27 cellular contexts compared by ENCODE assay signal in genomic region chr10:5506246-5506645, GRCh38. TPM values are rescaled to one million over a fixed set of nuclear protein-coding genes. Genes with fewer than 3 reads are reported as not detected.
DNase-seq lines count a peak whose midpoint lies in the region; ATAC-seq and TF ChIP-seq lines count a peak whose summit lies in the region.
"Had no signal": no experiment of that assay in that cellular context is flagged by ENCODE, and none has a peak within 500 bp of the region (broad histone marks: within the 10 kb centered on the region; RNA-seq: fewer than 3 reads in every experiment).

No MANE protein-coding gene starts in this region.

- no peak overlapping the region for H3K4me3 Mint-ChIP-seq in chondrocyte (ENCODE audit: unreplicated experiment)
- no peak overlapping the region for H3K4me3 Mint-ChIP-seq in mesothelial cell of epicardium
- no peak overlapping the region for H3K4me3 Mint-ChIP-seq in activated naive CD4-positive, alpha-beta T cell treated with anti-CD3 and anti-CD28 coated beads, Interleukin-2, amount 10 ng/mL, durations not matched to agents 7 days and 5 days
- H3K4me3 Mint-ChIP-seq: CD4-positive, alpha-beta T cell; HFFc6 had no signal

- H3K9me3 ChIP-seq in HEK293 (ENCODE audit: control insufficient read depth, insufficient read depth, low read depth, low read length) = no peaks in the 10 kb centered on the region
- no peaks in the 10 kb centered on the region for H3K9me3 ChIP-seq in suprapubic skin
- H3K9me3 ChIP-seq: SK-N-SH had no signal

- no peaks in the 10 kb centered on the region for H3K27me3 ChIP-seq in suprapubic skin

- H3K27me3 Mint-ChIP-seq in chondrocyte (ENCODE audit: low read depth) (peaks cover 15% of the 10 kb centered on the region), mesothelial cell of epicardium (ENCODE audit: low read depth) (no peaks in the 10 kb centered on the region)
- peaks cover 48% of the 10 kb centered on the region for H3K27me3 Mint-ChIP-seq in activated naive CD4-positive, alpha-beta T cell treated with anti-CD3 and anti-CD28 coated beads, Interleukin-2, amount 10 ng/mL, durations not matched to agents 7 days and 5 days
- H3K27me3 Mint-ChIP-seq: CD4-positive, alpha-beta T cell had no signal

- H3K4me1 Mint-ChIP-seq in chondrocyte (ENCODE audit: low read depth) (no peaks in the 10 kb centered on the region), mesothelial cell of epicardium (peaks cover 67% of the 10 kb centered on the region)
- H3K4me1 Mint-ChIP-seq in activated naive CD4-positive, alpha-beta T cell treated with anti-CD3 and anti-CD28 coated beads, Interleukin-2, amount 10 ng/mL, durations not matched to agents 7 days and 5 days = no peaks in the 10 kb centered on the region

- no peak for TF ChIP-seq EP300 in suprapubic skin (IDR thresholded peaks at IDR 0.05)

- POLR2A ChIA-PET in HEK293 (lab: Yijun Ruan, JAX) = no interaction called here

- DNase-seq in chondrocyte (ENCODE audit: low spot score) = peak; percentile 38
- DNase-seq in mesothelial cell of epicardium (ENCODE audit: low spot score in 2 of 2, unreplicated experiment in 2 of 2) = no peak
- DNase-seq in suprapubic skin (ENCODE audit: low spot score in 2 of 2) = no peak
- DNase-seq in GDM1 (lab: John Stamatoyannopoulos, UW) = no peak
- no peak for DNase-seq in activated naive CD4-positive, alpha-beta T cell treated with anti-CD3 and anti-CD28 coated beads, Interleukin-2, amount 10 ng/mL, durations not matched to agents 7 days and 5 days
- DNase-seq: COR-L47, GF-D8, HFFc6, KBM-7, MM.1S, NCI-H1048, NCI-H1417 treated with DMSO at 0.1 percent for 48 hours, NCI-H187, NCI-H446 treated with DMSO at 0.1 percent for 48 hours, NCI-H526 treated with DMSO at 0.1 percent for 48 hours, PC-3, SHP77 treated with DMSO at 0.1 percent for 48 hours, SK-N-SH had no signal

- CTCF ChIA-PET in HEK293 (lab: Yijun Ruan, JAX) = interaction anchor here (0.6 to 1.5 kb wide), 2 partner anchors 64 to 201 kb away, joined by 3 to 4 read pairs; no protein-coding TSS in a partner anchor
- CTCF ChIA-PET in activated naive CD4-positive, alpha-beta T cell treated with anti-CD3 and anti-CD28 coated beads, Interleukin-2, amount 10 ng/mL, durations not matched to agents 7 days and 5 days (lab: Charles Lee) = no interaction called here

- H3K27ac ChIP-seq in HEK293 (ENCODE audit: extremely low read depth, low read depth, low read length) = no peak overlapping the region
- H3K27ac ChIP-seq in suprapubic skin = peak overlapping the region; percentile 78

- TF ChIP-seq CTCF in HEK293 (tag by site-specific recombination; IDR thresholded peaks at IDR 0.05) = no peak
- TF ChIP-seq CTCF in chondrocyte (IDR thresholded peaks at IDR 0.05) = no peak
- no peak for TF ChIP-seq CTCF in mesothelial cell of epicardium (IDR thresholded peaks at IDR 0.05; ENCODE audit: unreplicated experiment)
- TF ChIP-seq CTCF in suprapubic skin (IDR thresholded peaks at IDR 0.05) = no peak

- 57% methylated on average over 2 of the region's 2 CpGs for WGBS in suprapubic skin

- H3K36me3 Mint-ChIP-seq in chondrocyte (ENCODE audit: low read depth) (no peaks in the 10 kb centered on the region), mesothelial cell of epicardium (no peaks in the 10 kb centered on the region)
- H3K36me3 Mint-ChIP-seq in activated naive CD4-positive, alpha-beta T cell treated with anti-CD3 and anti-CD28 coated beads, Interleukin-2, amount 10 ng/mL, durations not matched to agents 7 days and 5 days = no peaks in the 10 kb centered on the region

- no peaks in the 10 kb centered on the region for H3K4me1 ChIP-seq in HEK293 (ENCODE audit: control insufficient read depth, insufficient read depth, low read length)
- H3K4me1 ChIP-seq in suprapubic skin = peaks cover 92% of the 10 kb centered on the region

- H3K4me3 ChIP-seq in HEK293 (ENCODE audit: low read depth, low read length) (no peak overlapping the region), suprapubic skin (no peak overlapping the region)

- H3K9me3 Mint-ChIP-seq in chondrocyte (ENCODE audit: low read depth) = no peaks in the 10 kb centered on the region
- no peaks in the 10 kb centered on the region for H3K9me3 Mint-ChIP-seq in mesothelial cell of epicardium
- no peaks in the 10 kb centered on the region for H3K9me3 Mint-ChIP-seq in activated naive CD4-positive, alpha-beta T cell treated with anti-CD3 and anti-CD28 coated beads, Interleukin-2, amount 10 ng/mL, durations not matched to agents 7 days and 5 days
- H3K9me3 Mint-ChIP-seq: CD4-positive, alpha-beta T cell; HFFc6 had no signal

- H3K36me3 ChIP-seq in HEK293 (ENCODE audit: control insufficient read depth in 2 of 2, insufficient read depth in 1 of 2, low read length in 2 of 2) (no peaks in the 10 kb centered on the region), suprapubic skin (no peaks in the 10 kb centered on the region)

- ATAC-seq in HG03280 (IDR thresholded peaks at IDR 0.05; ENCODE audit: unreplicated experiment) = no peak
- ATAC-seq: PC-3 had no signal

- no peak overlapping the region for H3K27ac Mint-ChIP-seq in chondrocyte (ENCODE audit: unreplicated experiment)
- H3K27ac Mint-ChIP-seq in mesothelial cell of epicardium = peak overlapping the region; percentile 36
- H3K27ac Mint-ChIP-seq in activated naive CD4-positive, alpha-beta T cell treated with anti-CD3 and anti-CD28 coated beads, Interleukin-2, amount 10 ng/mL, durations not matched to agents 7 days and 5 days = no peak overlapping the region
- H3K27ac Mint-ChIP-seq: CD4-positive, alpha-beta T cell; HFFc6 had no signal

- no peak for TF ChIP-seq POLR2A in suprapubic skin (IDR thresholded peaks at IDR 0.05)

TF ChIP-seq in HEK293, 187 proteins besides CTCF, POLR2A, EP300 and RAD21:
- TF ChIP-seq PRDM10 (tag by site-specific recombination; IDR thresholded peaks at IDR 0.05) (peak; percentile 84), WT1 (tag by site-specific recombination; IDR thresholded peaks at IDR 0.05) (no peak)

RNA-seq across cellular contexts. Expression of gene CALML5, which starts 6.9 kb away (rescaled TPM):
- not detected in 3 replicates for total RNA-seq in chondrocyte
- total RNA-seq in mesothelial cell of epicardium = 0.42 TPM in 1 of 3 replicates, not detected in the others
- 1,000 to 10,000 TPM in 3 of 4 donors, 100 to 1,000 TPM in 1; 429 to 3,135 (median 2,230) TPM for total RNA-seq in suprapubic skin
- total RNA-seq: A673; CD4-positive, alpha-beta T cell; Daoy; H4; HepG2; HFFc6; PC-3; RPMI7951 had no signal

RNA-seq across cellular contexts. Expression of gene CALML3, which starts 18.5 kb away (rescaled TPM):
- total RNA-seq in chondrocyte (not detected in 3 replicates), mesothelial cell of epicardium (0.07 TPM in 1 of 3 replicates, not detected in the others), suprapubic skin (100 to 1,000 TPM in 2 of 4 donors, 10 to 100 TPM in 2; 27.4 to 296 (median 105) TPM)
- total RNA-seq: A673; CD4-positive, alpha-beta T cell; Daoy; H4; HepG2; HFFc6; HT-29; PC-3; RPMI7951 had no signal

Comparison
In these comparisons a context has a peak if more than half of its experiments do, and no peak if none do; other contexts are left out.
1. RNA of gene CALML5, which starts 6.9 kb away (total RNA-seq): 429 to 3,135 TPM in suprapubic skin; 0.42 TPM in mesothelial cell of epicardium and not detected in chondrocyte; every median in the first group is over 100 times any median in the second.
2. RNA of gene CALML3, which starts 18.5 kb away (total RNA-seq): 27.4 to 296 TPM in suprapubic skin; 0.07 TPM in mesothelial cell of epicardium and not detected in chondrocyte; every median in the first group is over 10 times any median in the second.